In genomic region chr2:218754781-218755180, GRCh38 we compare ENCODE assay signal across 31 cellular contexts.
"Had no signal": no experiment of that assay in that cellular context is flagged by ENCODE, and none has a peak within 500 bp of the region (broad histone marks: within the 10 kb centered on the region; RNA-seq: fewer than 3 reads in every experiment).

No MANE protein-coding gene starts in this region.

- H3K27me3 ChIP-seq: brain microvascular endothelial cell, esophagus squamous epithelium, gastroesophageal sphincter, heart right ventricle had no signal

- H3K9me3 Mint-ChIP-seq: activated B cell treated with CpG ODN at 0.5 μM for 24 hours; activated CD8-positive, alpha-beta T cell treated with anti-CD3 and anti-CD28 coated beads for 36 hours; activated naive CD4-positive, alpha-beta T cell treated with anti-CD3 and anti-CD28 coated beads, Interleukin-2, amount 10 ng/mL, durations not matched to agents 7 days and 5 days; activated naive CD4-positive, alpha-beta T cell treated with anti-CD3 and anti-CD28 coated beads, Interleukin-2, amount 50 U/mL, for 72 hours; activated naive CD8-positive, alpha-beta T cell treated with anti-CD3 and anti-CD28 coated beads, Interleukin-2, amount 10 ng/mL, durations not matched to agents 7 days and 5 days; activated T-cell treated with anti-CD3 and anti-CD28 coated beads, Interleukin-2, amount 50 U/mL, for 4 hours; activated T-helper 17 cell treated with anti-CD3 and anti-CD28 coated beads, Interleukin-2, amount 50 U/mL, for 72 hours; T-helper 2 cell treated with Interferon-gamma antibody and Interleukin-4, amounts not matched to agents 5 μg/mL and 100 μg/mL, for 36 hours had no signal

- H3K4me3 ChIP-seq: esophagus squamous epithelium, gastroesophageal sphincter, heart right ventricle had no signal

- H3K9me3 ChIP-seq: esophagus squamous epithelium, gastroesophageal sphincter, heart right ventricle had no signal

- H3K27ac Mint-ChIP-seq: activated B cell treated with CpG ODN at 0.5 μM for 24 hours; activated CD8-positive, alpha-beta T cell treated with anti-CD3 and anti-CD28 coated beads for 36 hours; activated naive CD4-positive, alpha-beta T cell treated with anti-CD3 and anti-CD28 coated beads, Interleukin-2, amount 10 ng/mL, durations not matched to agents 7 days and 5 days; activated naive CD8-positive, alpha-beta T cell treated with anti-CD3 and anti-CD28 coated beads, Interleukin-2, amount 10 ng/mL, durations not matched to agents 7 days and 5 days; activated T-helper 17 cell treated with anti-CD3 and anti-CD28 coated beads, Interleukin-2, amount 50 U/mL, for 72 hours; T-helper 17 cell; T-helper 2 cell treated with Interferon-gamma antibody and Interleukin-4, amounts not matched to agents 5 μg/mL and 100 μg/mL, for 36 hours had no signal

- ATAC-seq: activated CD4-positive, CD25-positive, alpha-beta regulatory T cell treated with anti-CD3 and anti-CD28 coated beads, Interleukin-2, amount 50 U/mL, for 24 hours; activated CD8-positive, alpha-beta T cell treated with anti-CD3 and anti-CD28 coated beads for 36 hours; activated naive CD4-positive, alpha-beta T cell treated with anti-CD3 and anti-CD28 coated beads, Interleukin-2, amount 50 U/mL, for 72 hours; activated T-cell treated with anti-CD3 and anti-CD28 coated beads, Interleukin-2, amount 50 U/mL, for 4 hours; activated T-helper 17 cell treated with anti-CD3 and anti-CD28 coated beads, Interleukin-2, amount 50 U/mL, for 72 hours; gastroesophageal sphincter; T-helper 17 cell had no signal

- FAIRE-seq: astrocyte, colon, endothelial cell of umbilical vein had no signal

- H3K27me3 Mint-ChIP-seq: activated B cell treated with CpG ODN at 0.5 μM for 24 hours; activated CD8-positive, alpha-beta T cell treated with anti-CD3 and anti-CD28 coated beads for 36 hours; activated naive CD4-positive, alpha-beta T cell treated with anti-CD3 and anti-CD28 coated beads, Interleukin-2, amount 10 ng/mL, durations not matched to agents 7 days and 5 days; activated naive CD8-positive, alpha-beta T cell treated with anti-CD3 and anti-CD28 coated beads, Interleukin-2, amount 10 ng/mL, durations not matched to agents 7 days and 5 days; activated T-helper 17 cell treated with anti-CD3 and anti-CD28 coated beads, Interleukin-2, amount 50 U/mL, for 72 hours; T-helper 17 cell had no signal

- H3K4me3 Mint-ChIP-seq: activated B cell treated with CpG ODN at 0.5 μM for 24 hours; activated CD8-positive, alpha-beta T cell treated with anti-CD3 and anti-CD28 coated beads for 36 hours; activated naive CD4-positive, alpha-beta T cell treated with anti-CD3 and anti-CD28 coated beads, Interleukin-2, amount 10 ng/mL, durations not matched to agents 7 days and 5 days; activated naive CD8-positive, alpha-beta T cell treated with anti-CD3 and anti-CD28 coated beads, Interleukin-2, amount 10 ng/mL, durations not matched to agents 7 days and 5 days; activated T-cell treated with anti-CD3 and anti-CD28 coated beads, Interleukin-2, amount 50 U/mL, for 4 hours; activated T-helper 17 cell treated with anti-CD3 and anti-CD28 coated beads, Interleukin-2, amount 50 U/mL, for 72 hours; T-helper 17 cell; T-helper 2 cell treated with Interferon-gamma antibody and Interleukin-4, amounts not matched to agents 5 μg/mL and 100 μg/mL, for 36 hours had no signal

- DNase-seq: activated B cell treated with CpG ODN at 0.5 μM for 24 hours; activated CD4-positive, alpha-beta T cell treated with anti-CD3 and anti-CD28 coated beads for 48 hours; activated CD4-positive, alpha-beta T cell treated with anti-CD3 and anti-CD28 coated beads, Interleukin-2, amount 50 U/mL, for 1 hour; activated CD4-positive, alpha-beta T cell treated with anti-CD3 and anti-CD28 coated beads, Interleukin-2, amount 50 U/mL, for 48 hours; activated CD8-positive, alpha-beta memory T cell treated with anti-CD3 and anti-CD28 coated beads for 24 hours; activated CD8-positive, alpha-beta T cell treated with anti-CD3 and anti-CD28 coated beads for 36 hours; activated gamma-delta T cell; activated naive CD4-positive, alpha-beta T cell; activated naive CD4-positive, alpha-beta T cell treated with anti-CD3 and anti-CD28 coated beads, Interleukin-2, amount 10 ng/mL, durations not matched to agents 7 days and 5 days; activated naive CD8-positive, alpha-beta T cell treated with anti-CD3 and anti-CD28 coated beads, Interleukin-2, amount 10 ng/mL, durations not matched to agents 7 days and 5 days; activated T-cell treated with anti-CD3 and anti-CD28 coated beads, Interleukin-2, amount 50 U/mL, for 4 hours; brain microvascular endothelial cell; caudate nucleus; cortex of kidney; effector memory CD4-positive, alpha-beta T cell; esophagus squamous epithelium; foreskin melanocyte; heart right ventricle; T-helper 1 cell; T-helper 17 cell; T1000; WERI-Rb-1 had no signal

- H3K4me1 Mint-ChIP-seq: activated B cell treated with CpG ODN at 0.5 μM for 24 hours; activated naive CD4-positive, alpha-beta T cell treated with anti-CD3 and anti-CD28 coated beads, Interleukin-2, amount 10 ng/mL, durations not matched to agents 7 days and 5 days; activated naive CD8-positive, alpha-beta T cell treated with anti-CD3 and anti-CD28 coated beads, Interleukin-2, amount 10 ng/mL, durations not matched to agents 7 days and 5 days; activated T-helper 17 cell treated with anti-CD3 and anti-CD28 coated beads, Interleukin-2, amount 50 U/mL, for 72 hours; T-helper 17 cell had no signal

- H3K27ac ChIP-seq: brain microvascular endothelial cell, epithelial cell of prostate, esophagus squamous epithelium, gastroesophageal sphincter, heart right ventricle, WERI-Rb-1 had no signal
